In the genomic region with DNA sequence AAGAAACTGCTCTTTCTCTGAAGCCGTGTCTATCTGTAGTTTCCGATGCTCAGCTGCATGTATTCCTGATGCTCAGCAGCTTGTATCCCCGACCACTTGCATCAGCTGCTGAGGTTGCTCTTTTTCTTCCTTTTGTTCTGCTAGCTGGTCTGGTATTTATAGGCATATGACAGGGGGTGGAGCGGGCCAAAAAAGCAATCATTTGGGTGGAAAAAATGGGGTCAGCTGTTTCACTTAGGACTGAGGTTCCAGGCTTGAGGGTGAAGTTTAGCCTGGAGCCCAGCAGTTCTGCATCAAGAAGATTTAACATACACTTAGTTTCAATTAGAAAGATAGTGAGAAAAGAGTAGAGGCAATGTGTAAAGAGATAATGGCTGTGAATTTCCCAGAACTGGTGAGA, we compare ENCODE assay signal across 16 cellular contexts. TPM values are rescaled to one million over a fixed set of nuclear protein-coding genes. Genes with fewer than 3 reads are reported as not detected.
DNase-seq lines count a peak whose midpoint lies in the region; ATAC-seq and TF ChIP-seq lines count a peak whose summit lies in the region.
"Had no signal": no experiment of that assay in that cellular context is flagged by ENCODE, and none has a peak within 500 bp of the region (broad histone marks: within the 10 kb centered on the region; RNA-seq: fewer than 3 reads in every experiment).

No MANE protein-coding gene starts in this region.

- H3K4me3 ChIP-seq in lower leg skin (ENCODE audit: low read depth, poor library complexity, severe bottlenecking), result no peak overlapping the region
- H3K4me3 ChIP-seq: HAP-1, SK-N-MC, stomach had no signal

- no peak for TF ChIP-seq POLR2A in lower leg skin (IDR thresholded peaks at IDR 0.05)

- H3K9me3 ChIP-seq in H9 (ENCODE audit: control insufficient read depth, low read depth, low read length) (no peaks in the 10 kb centered on the region), T-helper 17 cell (ENCODE audit: control insufficient read depth, low read length, poor library complexity, severe bottlenecking) (no peaks in the 10 kb centered on the region)

- DNase-seq in CD14-positive monocyte (ENCODE audit: low spot score) (no peak), H9 (no peak), T-helper 17 cell (no peak), myocyte (ENCODE audit: low read depth) (peak; percentile 30), HCEC 1CT (no peak), lower leg skin (ENCODE audit: low spot score in 2 of 2) (no peak), NCI-H524 (lab: John Stamatoyannopoulos, UW) (no peak), midbrain (lab: John Stamatoyannopoulos, UW) (no peak)
- DNase-seq: GF-D8, NCI-H1105 treated with DMSO at 0.1 percent for 48 hours, NCI-H524 treated with DMSO at 0.1 percent for 48 hours, right cardiac atrium, stomach, WERI-Rb-1 had no signal

- H3K23me2 ChIP-seq in H9 (ENCODE audit: insufficient read length, low read depth, low read length, poor library complexity, severe bottlenecking), result no peaks in the 10 kb centered on the region

- no peak overlapping the region for H3K23ac ChIP-seq in H9 (ENCODE audit: insufficient read length, low read depth, low read length)

- no peak overlapping the region for H3K27ac ChIP-seq in H9 (ENCODE audit: insufficient read length, low read depth, low read length)
- H3K27ac ChIP-seq: SK-N-MC, stomach, WERI-Rb-1 had no signal

- no peak overlapping the region for H3K56ac ChIP-seq in H9 (ENCODE audit: insufficient read length, low read depth, low read length)

- no peak overlapping the region for H3T11ph ChIP-seq in H9 (ENCODE audit: low read length)

- no CpG with 5 or more reads among the region's 4 CpGs for WGBS in H9 (ENCODE audit: extremely low coverage, insufficient read length, low lambda C conversion rate)
- 82 to 85% methylated on average over 4 of the region's 4 CpGs for WGBS in lower leg skin, 2 donors

- H3K4me2 ChIP-seq in H9 (ENCODE audit: insufficient read depth, insufficient read length, low read length), result no peak overlapping the region

- H2BK15ac ChIP-seq in H9 (ENCODE audit: low read depth, low read length), result no peak overlapping the region

- H2BK5ac ChIP-seq in H9 (ENCODE audit: insufficient read length, low read length), result no peak overlapping the region

- no peak overlapping the region for H3K9ac ChIP-seq in H9 (ENCODE audit: extremely low read depth, insufficient read length, low read length)

- H3K79me1 ChIP-seq in H9 (ENCODE audit: insufficient read depth, low read depth, low read length, poor library complexity, severe bottlenecking), result no peaks in the 10 kb centered on the region

- H3K4ac ChIP-seq in H9 (ENCODE audit: low read depth, low read length), result no peak overlapping the region

- no peak overlapping the region for H2BK20ac ChIP-seq in H9 (ENCODE audit: low read depth, low read length, poor library complexity, severe bottlenecking)

- peaks cover 8% of the 10 kb centered on the region; the same call in 1 of the 2 replicates for H3K4me1 ChIP-seq in H9 (ENCODE audit: insufficient read depth, low read length)

- no peaks in the 10 kb centered on the region for H3K79me2 ChIP-seq in H9 (ENCODE audit: insufficient read depth, low read length)

- H2BK120ac ChIP-seq in H9 (ENCODE audit: low read depth, low read length, poor library complexity, severe bottlenecking), result no peak overlapping the region

- no peak overlapping the region for H2AK5ac ChIP-seq in H9 (ENCODE audit: insufficient read length, low read length)

- intact Hi-C loops in CD14-positive monocyte (cut with micrococcal nuclease) (loop anchor here in 1 of 2 donors (10.0 kb wide), 1 partner anchor 732 kb away; no protein-coding TSS in a partner anchor), lower leg skin (cut with DNase I; ENCODE audit: low total_unique reads) (no loop called here)

- H3K4me3 Mint-ChIP-seq in CD14-positive monocyte (no peak overlapping the region), H9 (no peak overlapping the region; a peak in 1 of 5 replicates), T-helper 17 cell (peak overlapping the region; percentile 42)

- H3K4me1 Mint-ChIP-seq in CD14-positive monocyte (peaks cover 49% of the 10 kb centered on the region), H9 (peaks cover 35 to 45% of the 10 kb centered on the region in 2 experiments), T-helper 17 cell (peaks cover 22% of the 10 kb centered on the region)

- H2AFZ ChIP-seq in H9 (ENCODE audit: low read length), result no peak overlapping the region

- H4K8ac ChIP-seq in H9 (replicated peaks; ENCODE audit: insufficient read length, low read depth, low read length), result no peak overlapping the region

- no peak overlapping the region for H3K14ac ChIP-seq in H9 (ENCODE audit: insufficient read depth, low read length)

- peaks cover 0 to 9% (median 3%) of the 10 kb centered on the region in 7 donors for H3K9me3 Mint-ChIP-seq in CD14-positive monocyte
- peaks cover 10 to 13% of the 10 kb centered on the region in 2 experiments; a peak in 4 of 5 replicates for H3K9me3 Mint-ChIP-seq in H9

- no peaks in the 10 kb centered on the region for H4K20me1 ChIP-seq in H9 (ENCODE audit: control insufficient read depth, insufficient read depth, insufficient read length)

- H3K27ac Mint-ChIP-seq in CD14-positive monocyte, result peak overlapping the region in 4 of 7 donors; percentile 74 to 99 (median 87)
- H3K27ac Mint-ChIP-seq in H9, result peak overlapping the region; percentile 12 to 90 (median 21); a peak in 5 of 7 replicates
- no peak overlapping the region for H3K27ac Mint-ChIP-seq in T-helper 17 cell

- no peak overlapping the region for H3K18ac ChIP-seq in H9 (ENCODE audit: insufficient read length, low read depth, low read length)

- H4K5ac ChIP-seq in H9 (ENCODE audit: insufficient read length, low read depth, low read length), result no peak overlapping the region

- TF ChIP-seq CTCF in CD14-positive monocyte (IDR thresholded peaks at IDR 0.05) (no peak), H9 (conservative IDR thresholded peaks at IDR 0.05) (no peak), lower leg skin (IDR thresholded peaks at IDR 0.05) (no peak)

- H4K91ac ChIP-seq in H9 (ENCODE audit: insufficient read length, low read depth, low read length), result no peak overlapping the region

- no peak overlapping the region for H2BK12ac ChIP-seq in H9 (ENCODE audit: insufficient read length, low read depth, low read length)

- H3K27me3 Mint-ChIP-seq in CD14-positive monocyte (ENCODE audit: low read depth in 3 of 3), result no peaks in the 10 kb centered on the region
- no peaks in the 10 kb centered on the region for H3K27me3 Mint-ChIP-seq in H9 (ENCODE audit: low read depth)
- no peaks in the 10 kb centered on the region for H3K27me3 Mint-ChIP-seq in T-helper 17 cell

- H3K36me3 Mint-ChIP-seq in CD14-positive monocyte, result peaks cover 0 to 11% of the 10 kb centered on the region in 2 donors
- H3K36me3 Mint-ChIP-seq in H9 (ENCODE audit: insufficient read depth in 1 of 3, low read depth in 3 of 3), result peaks cover 0 to 7% (median 7%) of the 10 kb centered on the region in 3 experiments; a peak in 5 of 7 replicates
- H3K36me3 Mint-ChIP-seq in T-helper 17 cell (ENCODE audit: low read depth), result peaks cover 3% of the 10 kb centered on the region

- ATAC-seq in T-helper 17 cell, result no peak

- H3K27me3 ChIP-seq in H9 (ENCODE audit: insufficient read depth, low read length), result no peaks in the 10 kb centered on the region
- H3K27me3 ChIP-seq: stomach had no signal

RNA-seq across cellular contexts. Expression of a gene that starts 23.6 kb away (rescaled TPM):
- 1 to 10 TPM; 7.4 to 7.8 TPM for polyA plus RNA-seq in CD14-positive monocyte
- total RNA-seq in H9 (2021) (9.6 and 10.8 TPM in 2 replicates), T-helper 17 cell (1 to 10 TPM; 2.0 to 4.6 TPM), myocyte (20.6 and 26.7 TPM in 2 replicates), lower leg skin (10 to 100 TPM in 3 of 4 donors, 1 to 10 TPM in 1; 9.5 to 20.5 (median 10.8) TPM)
- 9.4 TPM for polyA plus RNA-seq in myocyte (2012)
